2 cellular contexts compared by ENCODE assay signal in genomic region chr5:37637165-37637845, GRCh38.
A peak's percentile ranks its signal among the peaks of the same experiment; 100 is the strongest.
TF ChIP-seq lines count a peak whose summit lies in the region.

No MANE protein-coding gene starts in this region.

TF ChIP-seq in IMR-90, 13 proteins besides CTCF, POLR2A, EP300 and RAD21:
- no peak for TF ChIP-seq RFX5 (IDR thresholded peaks at IDR 0.05; ENCODE audit: low read depth, low read length)
- no peak for TF ChIP-seq USF2 (IDR thresholded peaks at IDR 0.05; ENCODE audit: low read depth, low read length)
- peak; percentile 6; the same call in 1 of the 2 replicates for TF ChIP-seq BHLHE40 (IDR thresholded peaks at IDR 0.05; ENCODE audit: low read depth, low read length)
- TF ChIP-seq MAFK (IDR thresholded peaks at IDR 0.05; ENCODE audit: low read depth, low read length), result 0 out of 2 replicates have a peak, but pooled peaks have one; percentile 10
- no peak for TF ChIP-seq ELK1 (IDR thresholded peaks at IDR 0.05; ENCODE audit: borderline replicate concordance, low read depth, low read length)
- TF ChIP-seq RCOR1 (IDR thresholded peaks at IDR 0.05; ENCODE audit: insufficient replicate concordance, low read length), result no peak
- TF ChIP-seq MXI1 (IDR thresholded peaks at IDR 0.05; ENCODE audit: borderline replicate concordance, low read depth, low read length), result no peak
- TF ChIP-seq MAZ (IDR thresholded peaks at IDR 0.05; ENCODE audit: borderline replicate concordance, low read depth, low read length), result no peak
- 0 out of 2 replicates have a peak, but pooled peaks have one; percentile 33 for TF ChIP-seq FOS (IDR thresholded peaks at IDR 0.05; ENCODE audit: low read depth, low read length)
- no peak for TF ChIP-seq SMC3 (IDR thresholded peaks at IDR 0.05; ENCODE audit: low read depth, low read length)
- no peak for TF ChIP-seq CHD1 (IDR thresholded peaks at IDR 0.05; ENCODE audit: low read depth, low read length)
- TF ChIP-seq NFE2L2 (IDR thresholded peaks at IDR 0.05; ENCODE audit: low read depth, low read length), result peak; percentile 77
- TF ChIP-seq CEBPB (IDR thresholded peaks at IDR 0.05; ENCODE audit: low read depth, low read length), result no peak

TF ChIP-seq in HEK293T, 16 proteins besides CTCF, POLR2A, EP300 and RAD21:
- TF ChIP-seq SUZ12 (IDR thresholded peaks at IDR 0.05) (no peak), CTBP1 (IDR thresholded peaks at IDR 0.05; ENCODE audit: borderline replicate concordance) (no peak), FOXK2 (IDR thresholded peaks at IDR 0.05) (no peak), FOXA1 (IDR thresholded peaks at IDR 0.05) (no peak), PKNOX1 (IDR thresholded peaks at IDR 0.05) (no peak), LEF1 (IDR thresholded peaks at IDR 0.05; ENCODE audit: borderline replicate concordance) (no peak), SP1 (IDR thresholded peaks at IDR 0.05) (no peak), BHLHE40 (IDR thresholded peaks at IDR 0.05; ENCODE audit: borderline replicate concordance) (no peak), ZNF384 (IDR thresholded peaks at IDR 0.05) (no peak), L3MBTL2 (conservative IDR thresholded peaks at IDR 0.05) (no peak), HDGF (IDR thresholded peaks at IDR 0.05; ENCODE audit: borderline replicate concordance) (no peak), ELF4 (IDR thresholded peaks at IDR 0.05) (no peak), ARNT (IDR thresholded peaks at IDR 0.05) (no peak), TARDBP (IDR thresholded peaks at IDR 0.05) (no peak), NFRKB (IDR thresholded peaks at IDR 0.05) (no peak), FOXM1 (IDR thresholded peaks at IDR 0.05; ENCODE audit: borderline replicate concordance) (no peak)
